3 cellular contexts compared by ENCODE assay signal in genomic region chr5:80631277-80632259, GRCh38.
TF ChIP-seq lines count a peak whose summit lies in the region.

No MANE protein-coding gene starts in this region.

TF ChIP-seq in GM23338, 12 proteins besides CTCF, POLR2A, EP300 and RAD21 (continued from another document):
- no peak for TF ChIP-seq REST (IDR thresholded peaks at IDR 0.05; ENCODE audit: unreplicated experiment)
- TF ChIP-seq POLR2AphosphoS5 (IDR thresholded peaks at IDR 0.05; ENCODE audit: low read depth): no peak
- no peak for TF ChIP-seq ZNF331 (CRISPR knock-in tag; IDR thresholded peaks at IDR 0.05; ENCODE audit: low read depth)
- TF ChIP-seq EZH2phosphoT487 (IDR thresholded peaks at IDR 0.05; ENCODE audit: unreplicated experiment): no peak
- TF ChIP-seq ZNF114 (CRISPR knock-in tag; IDR thresholded peaks at IDR 0.05): no peak
- no peak for TF ChIP-seq JUNB (IDR thresholded peaks at IDR 0.05; ENCODE audit: unreplicated experiment)
- no peak for TF ChIP-seq CREB1 (CRISPR knock-in tag; IDR thresholded peaks at IDR 0.05; ENCODE audit: low read depth)
- TF ChIP-seq STAT1 (IDR thresholded peaks at IDR 0.05; ENCODE audit: unreplicated experiment): no peak
TF ChIP-seq in GM23338: peak in this region for 0.

TF ChIP-seq in K562, 482 proteins besides CTCF, POLR2A, EP300 and RAD21 (continued from another document):
- no peak for TF ChIP-seq STAT6 (CRISPR knock-in tag; IDR thresholded peaks at IDR 0.05)
- no peak for TF ChIP-seq TBP (optimal IDR thresholded peaks at IDR 0.05; ENCODE audit: low read depth, low read length)
- TF ChIP-seq POLR2AphosphoS5 (IDR thresholded peaks at IDR 0.05; ENCODE audit: control insufficient read depth, insufficient read depth, low read depth, low read length): 0 out of 2 replicates have a peak, but pooled peaks have one; percentile 38
- no peak for TF ChIP-seq BRCA1 (IDR thresholded peaks at IDR 0.05)
- TF ChIP-seq BRCA1 (CRISPR knock-in tag; IDR thresholded peaks at IDR 0.05): no peak

TF ChIP-seq in HepG2, 621 proteins besides CTCF, POLR2A, EP300 and RAD21 (continued from another document and continues in another):
- TF ChIP-seq ZGPAT (CRISPR knock-in tag; IDR thresholded peaks at IDR 0.05) (peak; percentile 28; the same call in 1 of the 2 replicates), SOX13 (IDR thresholded peaks at IDR 0.05) (no peak), SOX13 (CRISPR knock-in tag; conservative IDR thresholded peaks at IDR 0.05 in 1 of 2, IDR thresholded peaks at IDR 0.05 in 1 of 2) (peak in 1 of 2 experiments; percentile 37; a peak in 1 of 4 replicates), TEAD3 (CRISPR knock-in tag; optimal IDR thresholded peaks at IDR 0.05; ENCODE audit: borderline replicate concordance) (peak; percentile 22), MIER2 (CRISPR knock-in tag; IDR thresholded peaks at IDR 0.05) (0 out of 2 replicates have a peak, but pooled peaks have one; percentile 13), CEBPG (CRISPR knock-in tag; IDR thresholded peaks at IDR 0.05) (no peak), MAZ (IDR thresholded peaks at IDR 0.05; ENCODE audit: borderline replicate concordance, low read depth, low read length) (no peak), MAZ (CRISPR knock-in tag; IDR thresholded peaks at IDR 0.05; ENCODE audit: low read depth) (no peak), ARID3A (IDR thresholded peaks at IDR 0.05; ENCODE audit: low read depth, low read length) (peak; percentile 67), ZNF710 (CRISPR knock-in tag; IDR thresholded peaks at IDR 0.05; ENCODE audit: borderline replicate concordance) (no peak; the same call in 1 of the 2 replicates), GLMP (CRISPR knock-in tag; IDR thresholded peaks at IDR 0.05; ENCODE audit: borderline replicate concordance) (no peak), DZIP1 (CRISPR knock-in tag; IDR thresholded peaks at IDR 0.05) (no peak), FOXK2 (IDR thresholded peaks at IDR 0.05) (no peak), FOSL2 (CRISPR knock-in tag; IDR thresholded peaks at IDR 0.05) (no peak), CREM (IDR thresholded peaks at IDR 0.05) (peak; percentile 27; the same call in 1 of the 2 replicates), CREM (CRISPR knock-in tag; IDR thresholded peaks at IDR 0.05) (no peak), ZNF501 (CRISPR knock-in tag; IDR thresholded peaks at IDR 0.05) (no peak), PLSCR1 (CRISPR knock-in tag; IDR thresholded peaks at IDR 0.05; ENCODE audit: borderline replicate concordance) (no peak), TCF7 (IDR thresholded peaks at IDR 0.05; ENCODE audit: low read depth) (0 out of 2 replicates have a peak, but pooled peaks have one; percentile 28), CBX5 (CRISPR knock-in tag; IDR thresholded peaks at IDR 0.05; ENCODE audit: borderline replicate concordance) (no peak), NCOA2 (CRISPR knock-in tag; IDR thresholded peaks at IDR 0.05) (peak; percentile 50; the same call in 1 of the 2 replicates), ZNF121 (CRISPR knock-in tag; IDR thresholded peaks at IDR 0.05) (no peak), PHF21A (CRISPR knock-in tag; IDR thresholded peaks at IDR 0.05) (peak; percentile 42; the same call in 1 of the 2 replicates), DMAP1 (CRISPR knock-in tag; IDR thresholded peaks at IDR 0.05) (peak; percentile 44; the same call in 1 of the 2 replicates), PHF5A (CRISPR knock-in tag; IDR thresholded peaks at IDR 0.05; ENCODE audit: low read depth, unreplicated experiment) (no peak), KDM3A (CRISPR knock-in tag; IDR thresholded peaks at IDR 0.05; ENCODE audit: low read depth) (no peak), SPEN (CRISPR knock-in tag; IDR thresholded peaks at IDR 0.05; ENCODE audit: low read depth) (no peak), HNF4G (IDR thresholded peaks at IDR 0.05; ENCODE audit: borderline replicate concordance, low read depth, low read length) (peak; percentile 36; the same call in 1 of the 2 replicates), HNF4G (CRISPR knock-in tag; IDR thresholded peaks at IDR 0.05; ENCODE audit: borderline replicate concordance, low read depth) (no peak), NCOA1 (CRISPR knock-in tag; IDR thresholded peaks at IDR 0.05) (no peak), KDM6A (CRISPR knock-in tag; IDR thresholded peaks at IDR 0.05; ENCODE audit: low read depth) (0 out of 2 replicates have a peak, but pooled peaks have one; percentile 37), ZNF3 (CRISPR knock-in tag; IDR thresholded peaks at IDR 0.05) (peak; percentile 94), ZNF256 (CRISPR knock-in tag; conservative IDR thresholded peaks at IDR 0.05) (no peak), SRF (IDR thresholded peaks at IDR 0.05; ENCODE audit: low read depth, low read length) (no peak), HIC2 (CRISPR knock-in tag; IDR thresholded peaks at IDR 0.05; ENCODE audit: low read depth) (no peak), FOSL1 (CRISPR knock-in tag; IDR thresholded peaks at IDR 0.05; ENCODE audit: borderline replicate concordance) (no peak), ZNF589 (CRISPR knock-in tag; conservative IDR thresholded peaks at IDR 0.05) (no peak), ZNF780A (CRISPR knock-in tag; IDR thresholded peaks at IDR 0.05) (no peak), ZNF326 (CRISPR knock-in tag; IDR thresholded peaks at IDR 0.05; ENCODE audit: borderline replicate concordance) (no peak), CENPX (CRISPR knock-in tag; IDR thresholded peaks at IDR 0.05) (no peak), ZNF468 (CRISPR knock-in tag; IDR thresholded peaks at IDR 0.05) (no peak), ZNF660 (CRISPR knock-in tag; IDR thresholded peaks at IDR 0.05; ENCODE audit: borderline replicate concordance, low read depth) (no peak), ZNF577 (CRISPR knock-in tag; IDR thresholded peaks at IDR 0.05; ENCODE audit: borderline replicate concordance, low read depth) (no peak), IRX3 (CRISPR knock-in tag; IDR thresholded peaks at IDR 0.05; ENCODE audit: borderline replicate concordance, low read depth) (no peak), ZBTB37 (CRISPR knock-in tag; IDR thresholded peaks at IDR 0.05) (no peak), MED1 (CRISPR knock-in tag; IDR thresholded peaks at IDR 0.05) (no peak), ZNF18 (CRISPR knock-in tag; IDR thresholded peaks at IDR 0.05; ENCODE audit: insufficient replicate concordance) (no peak), RCOR2 (CRISPR knock-in tag; IDR thresholded peaks at IDR 0.05) (peak; percentile 59; the same call in 1 of the 2 replicates), ZNF644 (CRISPR knock-in tag; IDR thresholded peaks at IDR 0.05; ENCODE audit: low read depth) (0 out of 2 replicates have a peak, but pooled peaks have one; percentile 23), GFI1 (CRISPR knock-in tag; IDR thresholded peaks at IDR 0.05; ENCODE audit: borderline replicate concordance) (peak; percentile 79; the same call in 1 of the 2 replicates)
